ENCODE assay signal across 1 cellular context in the genomic region with DNA sequence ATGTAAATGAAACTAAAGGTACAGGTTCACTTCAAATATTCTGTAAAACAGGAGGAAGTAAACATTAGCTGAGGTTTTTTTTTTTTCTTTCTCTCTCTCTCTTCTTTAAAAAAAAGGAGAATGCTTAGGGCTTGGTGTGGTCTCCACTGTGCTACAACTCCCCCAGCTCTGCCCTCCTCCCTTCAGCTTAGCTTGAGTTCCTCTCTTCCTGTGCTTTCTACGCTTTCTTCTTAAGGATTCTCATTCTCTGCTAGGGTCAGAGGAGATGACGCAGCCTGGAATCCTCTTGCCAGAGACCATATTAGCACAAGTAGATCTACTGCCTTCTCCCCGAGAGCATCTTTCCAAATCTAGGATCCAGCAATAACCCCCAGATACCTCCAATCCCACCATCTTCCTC.
TF ChIP-seq lines count a peak whose summit lies in the region.

No MANE protein-coding gene starts in this region.

TF ChIP-seq in endothelial cell of umbilical vein, 7 proteins besides CTCF, POLR2A, EP300 and RAD21:
- TF ChIP-seq FOS (IDR thresholded peaks at IDR 0.05; ENCODE audit: borderline replicate concordance, insufficient read depth, low read length), result no peak
- TF ChIP-seq, protein P1, sequence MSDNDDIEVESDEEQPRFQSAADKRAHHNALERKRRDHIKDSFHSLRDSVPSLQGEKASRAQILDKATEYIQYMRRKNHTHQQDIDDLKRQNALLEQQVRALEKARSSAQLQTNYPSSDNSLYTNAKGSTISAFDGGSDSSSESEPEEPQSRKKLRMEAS (IDR thresholded peaks at IDR 0.05; ENCODE audit: insufficient read depth, insufficient read length), result no peak
- no peak for TF ChIP-seq JUN (IDR thresholded peaks at IDR 0.05; ENCODE audit: borderline replicate concordance, insufficient read depth, insufficient read length, low read depth)
- TF ChIP-seq MYC (IDR thresholded peaks at IDR 0.05; ENCODE audit: low read depth, low read length), result no peak
- no peak for TF ChIP-seq GATA2 (IDR thresholded peaks at IDR 0.05; ENCODE audit: insufficient read depth, insufficient read length, low read depth, low read length)
- TF ChIP-seq POLR2AphosphoS5 (IDR thresholded peaks at IDR 0.05; ENCODE audit: insufficient read depth, low read depth, low read length), result no peak
- TF ChIP-seq EZH2 (IDR thresholded peaks at IDR 0.05; ENCODE audit: borderline replicate concordance, low read depth, low read length, severe bottlenecking), result no peak
